In the genomic region with DNA sequence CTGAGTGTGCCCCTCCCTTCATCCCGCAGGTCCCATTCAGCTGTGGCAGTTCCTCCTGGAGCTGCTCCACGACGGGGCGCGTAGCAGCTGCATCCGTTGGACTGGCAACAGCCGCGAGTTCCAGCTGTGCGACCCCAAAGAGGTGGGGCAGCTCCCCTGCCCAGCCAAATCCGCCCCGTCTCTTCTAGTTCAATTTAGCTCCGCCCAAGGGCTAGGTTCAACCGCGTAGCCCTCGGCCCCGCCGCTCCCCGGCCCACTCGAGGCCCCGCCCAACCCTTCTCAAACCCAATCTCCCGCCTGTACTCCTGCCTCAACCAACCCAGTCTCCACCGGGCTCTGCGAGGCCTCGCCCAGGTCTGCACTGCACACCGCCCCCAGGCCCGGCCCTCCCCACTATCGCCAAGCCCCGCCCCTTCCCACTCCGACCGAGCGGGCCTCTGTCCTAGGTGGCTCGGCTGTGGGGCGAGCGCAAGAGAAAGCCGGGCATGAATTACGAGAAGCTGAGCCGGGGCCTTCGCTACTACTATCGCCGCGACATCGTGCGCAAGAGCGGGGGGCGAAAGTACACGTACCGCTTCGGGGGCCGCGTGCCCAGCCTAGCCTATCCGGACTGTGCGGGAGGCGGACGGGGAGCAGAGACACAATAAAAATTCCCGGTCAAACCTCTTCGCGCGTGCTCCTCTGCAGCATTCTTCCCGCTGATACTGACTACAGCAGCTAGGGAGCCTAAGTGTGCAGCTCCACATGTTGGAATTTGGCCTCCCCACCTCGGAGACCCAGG, we compare ENCODE assay signal across 8 cellular contexts. TPM values are rescaled to one million over a fixed set of nuclear protein-coding genes. Genes with fewer than 3 reads are reported as not detected.
DNase-seq lines count a peak whose midpoint lies in the region; ATAC-seq, FAIRE-seq and TF ChIP-seq lines count a peak whose summit lies in the region.

No MANE protein-coding gene starts in this region.

- CTCF ChIA-PET in AG04449 (lab: Yijun Ruan, JAX) = interaction anchor here (0.5 to 2.0 kb wide), 4 partner anchors 28 to 174 kb away, joined by 3 to 9 read pairs (median 4); no protein-coding TSS in a partner anchor

- intact Hi-C loops in kidney (cut with DNase I) = no loop called here

- TF ChIP-seq CTCF in AG04449 (IDR thresholded peaks at IDR 0.05; ENCODE audit: insufficient read depth, low read length, missing control alignments) (no peak), kidney (IDR thresholded peaks at IDR 0.05; ENCODE audit: borderline replicate concordance, extremely low read depth, insufficient read depth) (no peak)

- peak; percentile 73 for ATAC-seq in GM18907 (IDR thresholded peaks at IDR 0.05; ENCODE audit: unreplicated experiment)
- ATAC-seq in HG03139 (IDR thresholded peaks at IDR 0.05; ENCODE audit: unreplicated experiment) = peak; percentile 68
- ATAC-seq in central memory CD8-positive, alpha-beta T cell (replicated peaks; ENCODE audit: extremely low read depth, poor library complexity, severe bottlenecking) = peak; percentile 83

- H3K27ac Mint-ChIP-seq in central memory CD8-positive, alpha-beta T cell (ENCODE audit: low read depth) = peak overlapping the region; percentile 63

- H3K9ac ChIP-seq in kidney (ENCODE audit: low read length in 2 of 2) = peak overlapping the region; percentile 58 to 60

- DNase-seq in AG04449 (ENCODE audit: low read depth, low spot score) = peak; percentile 37
- DNase-seq in NCI-H345 (lab: John Stamatoyannopoulos, UW) = peak; percentile 100
- DNase-seq in activated CD4-positive, CD25-positive, alpha-beta regulatory T cell treated with anti-CD3 and anti-CD28 coated beads, Interleukin-2, amount 50 U/mL, for 16 hours (ENCODE audit: low read depth, low spot score) = peak; percentile 88
- DNase-seq in central memory CD8-positive, alpha-beta T cell (ENCODE audit: low spot score in 2 of 2) = peak; percentile 84 to 88
- DNase-seq in kidney = peak; percentile 98
- peak; percentile 94 to 98 (median 96) for DNase-seq in stimulated activated CD4-positive, alpha-beta T cell treated with anti-CD3 and anti-CD28 coated beads, Interleukin-12 subunit alpha, Interleukin-12 subunit beta, amount 100 ng/mL, for 48 hours (ENCODE audit: low read depth in 2 of 3, low spot score in 1 of 3)

- peak overlapping the region; percentile 86 to 91 for H3K27ac ChIP-seq in kidney (ENCODE audit: low read depth in 2 of 2, low read length in 2 of 2)

- H3K9me3 Mint-ChIP-seq in central memory CD8-positive, alpha-beta T cell = no peaks in the 10 kb centered on the region

- no peaks in the 10 kb centered on the region for H3K9me3 ChIP-seq in kidney (ENCODE audit: control insufficient read depth in 1 of 2, low read length in 2 of 2)

- H3K36me3 Mint-ChIP-seq in central memory CD8-positive, alpha-beta T cell (ENCODE audit: insufficient read depth) = peaks cover 10% of the 10 kb centered on the region

- H3K4me3 ChIP-seq in AG04449 (ENCODE audit: low read depth, low read length) (peak overlapping the region; percentile 64), kidney (ENCODE audit: low read length in 2 of 2) (peak overlapping the region; percentile 70 to 86)

- peak overlapping the region; percentile 86 for H3K4me3 Mint-ChIP-seq in central memory CD8-positive, alpha-beta T cell

- POLR2A ChIA-PET in AG04449 (lab: Yijun Ruan, JAX) = interaction anchor here (0.8 to 1.3 kb wide), 2 partner anchors 13 to 32 kb away, joined by 5 read pairs; partner anchors contain the start of gene HAUS5

- H3K4me1 ChIP-seq in kidney (ENCODE audit: control insufficient read depth in 1 of 2, insufficient read depth in 1 of 2, low read depth in 1 of 2, low read length in 2 of 2) = peaks cover 0 to 15% of the 10 kb centered on the region in 2 donors

- H3K36me3 ChIP-seq in kidney (ENCODE audit: control insufficient read depth in 1 of 2, insufficient read depth in 2 of 2, low read length in 2 of 2) = no peaks in the 10 kb centered on the region

- peaks cover 30% of the 10 kb centered on the region for H3K4me1 Mint-ChIP-seq in central memory CD8-positive, alpha-beta T cell

- no peaks in the 10 kb centered on the region for H3K27me3 Mint-ChIP-seq in central memory CD8-positive, alpha-beta T cell

- FAIRE-seq in kidney (lab: Jason Lieb, UNC) = no peak

RNA-seq across cellular contexts. Expression of gene ETV2, which starts 2.9 kb away (rescaled TPM):
- 0.38 TPM for total RNA-seq in kidney
- polyA plus RNA-seq in kidney (ENCODE audit: insufficient read depth, low read depth, low replicate concordance) = 3.3 TPM

RNA-seq across cellular contexts. Expression of gene COX6B1, which starts 3.7 kb away (rescaled TPM):
- 323 TPM for total RNA-seq in kidney
- 1,951 TPM for polyA plus RNA-seq in kidney (ENCODE audit: insufficient read depth, low read depth, low replicate concordance)

RNA-seq across cellular contexts. Expression of gene RBM42, which starts 15.6 kb away (rescaled TPM):
- total RNA-seq in kidney = 77.6 TPM
- polyA plus RNA-seq in kidney (ENCODE audit: insufficient read depth, low read depth, low replicate concordance) = 78.1 TPM

RNA-seq across cellular contexts. Expression of gene UPK1A, which starts 21.9 kb away (rescaled TPM):
- total RNA-seq in kidney = not detected
- polyA plus RNA-seq in kidney (ENCODE audit: insufficient read depth, low read depth, low replicate concordance) = 0.32 TPM

RNA-seq across cellular contexts. Expression of gene HAUS5, which starts 31.9 kb away (rescaled TPM):
- 15.9 TPM for total RNA-seq in kidney
- polyA plus RNA-seq in kidney (ENCODE audit: insufficient read depth, low read depth, low replicate concordance) = 6.8 TPM

Comparison
In these comparisons a context has a peak if more than half of its experiments do, and no peak if none do; other contexts are left out.
1. Peak in every context shown above with its lines: DNase-seq, ATAC-seq, H3K4me3 ChIP-seq and H3K27ac ChIP-seq.
2. DNase-seq: peak in every context shown above with its lines; median percentile 100 in NCI-H345; 98 in kidney; 96 in stimulated activated CD4-positive, alpha-beta T cell treated with anti-CD3 and anti-CD28 coated beads, Interleukin-12 subunit alpha, Interleukin-12 subunit beta, amount 100 ng/mL, for 48 hours; 88 in activated CD4-positive, CD25-positive, alpha-beta regulatory T cell treated with anti-CD3 and anti-CD28 coated beads, Interleukin-2, amount 50 U/mL, for 16 hours; 86 in central memory CD8-positive, alpha-beta T cell; 37 in AG04449.